ENCODE assay signal across 11 cellular contexts in genomic region chr6:149033454-149034241, GRCh38.
DNase-seq lines count a peak whose midpoint lies in the region; ATAC-seq and TF ChIP-seq lines count a peak whose summit lies in the region.
"Had no signal": no experiment of that assay in that cellular context is flagged by ENCODE, and none has a peak within 500 bp of the region (broad histone marks: within the 10 kb centered on the region; RNA-seq: fewer than 3 reads in every experiment).

No MANE protein-coding gene starts in this region.

- H3K4me3 Mint-ChIP-seq in T-helper 17 cell = no peak overlapping the region
- H3K4me3 Mint-ChIP-seq in chondrocyte (ENCODE audit: unreplicated experiment) = no peak overlapping the region

- H2AFZ ChIP-seq in ACC112 (ENCODE audit: low read length, unreplicated experiment) = no peak overlapping the region

- H3K79me2 ChIP-seq in ACC112 (ENCODE audit: control insufficient read depth, insufficient read depth, low read length, unreplicated experiment) = no peaks in the 10 kb centered on the region

- H3K4me3 ChIP-seq in ACC112 (ENCODE audit: low read depth, low read length) (peak overlapping the region; percentile 59; the same call in 1 of the 2 replicates), foreskin fibroblast (ENCODE audit: low read depth in 1 of 2, low read length in 2 of 2) (no peak overlapping the region)
- H3K4me3 ChIP-seq: BLaER1, ovary had no signal

- TF ChIP-seq CTCF in chondrocyte (IDR thresholded peaks at IDR 0.05) = no peak
- TF ChIP-seq CTCF in foreskin fibroblast (IDR thresholded peaks at IDR 0.05; ENCODE audit: low read depth, low read length) = no peak

- H3K4me1 Mint-ChIP-seq in T-helper 17 cell (peaks cover 48% of the 10 kb centered on the region), chondrocyte (ENCODE audit: low read depth) (peaks cover 94% of the 10 kb centered on the region)

- H3K27me3 Mint-ChIP-seq in T-helper 17 cell = no peaks in the 10 kb centered on the region
- no peaks in the 10 kb centered on the region for H3K27me3 Mint-ChIP-seq in chondrocyte (ENCODE audit: low read depth)

- peak overlapping the region; percentile 98 for H3K27ac Mint-ChIP-seq in T-helper 17 cell
- H3K27ac Mint-ChIP-seq in chondrocyte (ENCODE audit: unreplicated experiment) = peak overlapping the region; percentile 97

- no peaks in the 10 kb centered on the region for H3K9me3 Mint-ChIP-seq in chondrocyte (ENCODE audit: low read depth)

- H3K36me3 ChIP-seq in ACC112 (ENCODE audit: insufficient read depth, low read length) = no peaks in the 10 kb centered on the region
- H3K36me3 ChIP-seq: BLaER1, ovary had no signal

- DNase-seq in T-helper 17 cell = no peak
- no peak for DNase-seq in chondrocyte (ENCODE audit: low spot score)
- no peak for DNase-seq in HT-29 (ENCODE audit: low spot score)
- no peak for DNase-seq in left cardiac atrium
- DNase-seq in foreskin fibroblast = no peak
- DNase-seq: NK-92 treated with Interleukin-12 subunit alpha and Interleukin-12 subunit beta, amount 100 ng/mL, for 24 hours had no signal

- intact Hi-C loops in left cardiac atrium (cut with DNase I) = no loop called here

- peak overlapping the region; percentile 97 for H3K27ac ChIP-seq in ACC112 (ENCODE audit: low read depth, low read length)
- H3K27ac ChIP-seq: BLaER1 had no signal

- peaks cover 44% of the 10 kb centered on the region for H3K4me1 ChIP-seq in ACC112 (ENCODE audit: control insufficient read depth, insufficient read depth, low read length, unreplicated experiment)

- no peaks in the 10 kb centered on the region for H3K27me3 ChIP-seq in ACC112 (ENCODE audit: insufficient read depth, low read length)
- H3K27me3 ChIP-seq: BLaER1, ovary had no signal

- no peaks in the 10 kb centered on the region for H3K9me3 ChIP-seq in T-helper 17 cell (ENCODE audit: control insufficient read depth, low read length, poor library complexity, severe bottlenecking)
- H3K9me3 ChIP-seq: BLaER1, ovary had no signal

- ATAC-seq in GM19455 (IDR thresholded peaks at IDR 0.05; ENCODE audit: unreplicated experiment) = peak; percentile 25
- ATAC-seq in T-helper 17 cell = peak; percentile 7
- ATAC-seq in GM21825 (IDR thresholded peaks at IDR 0.05; ENCODE audit: unreplicated experiment) = no peak
- ATAC-seq in left cardiac atrium = no peak

- H3K36me3 Mint-ChIP-seq in T-helper 17 cell (ENCODE audit: low read depth) (peaks cover 2% of the 10 kb centered on the region), chondrocyte (ENCODE audit: low read depth) (no peaks in the 10 kb centered on the region)

Comparison
In these comparisons a context has a peak if more than half of its experiments do, and no peak if none do; other contexts are left out.
1. ATAC-seq: peak in GM19455 (single experiment) and T-helper 17 cell (single experiment); none in GM21825 (single experiment) and left cardiac atrium (0 of 2).